2 cellular contexts compared by ENCODE assay signal in the genomic region with DNA sequence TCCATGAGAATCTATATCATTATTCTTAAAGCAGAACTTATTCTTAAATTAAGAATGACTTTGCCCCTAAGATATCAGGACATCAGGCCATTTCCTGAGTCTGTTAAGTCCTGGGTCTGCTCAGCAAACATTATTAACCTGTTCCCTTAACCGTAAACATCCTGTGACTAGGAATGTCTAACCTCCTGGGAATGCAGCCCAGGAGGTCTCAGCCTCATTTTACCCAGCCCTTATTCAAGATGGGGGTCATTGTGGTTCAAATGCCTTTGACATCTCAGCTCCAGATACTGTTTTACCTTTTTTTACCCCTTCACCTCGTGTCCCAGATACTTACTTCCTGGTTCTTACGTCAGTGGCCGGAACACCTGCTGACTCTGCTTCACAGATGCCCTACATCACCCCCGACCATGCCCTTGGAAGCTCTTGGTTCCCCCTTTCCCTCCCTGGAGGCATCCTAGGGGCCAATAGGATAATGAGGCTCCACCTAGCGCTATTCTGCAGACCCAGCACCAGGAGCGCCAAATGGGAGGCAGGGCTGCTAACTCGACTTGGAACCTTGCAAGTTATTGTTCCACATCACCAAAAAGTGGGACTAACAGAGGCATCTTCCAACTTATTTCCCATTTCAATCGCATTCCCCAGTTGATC.
TF ChIP-seq lines count a peak whose summit lies in the region.

No MANE protein-coding gene starts in this region.

TF ChIP-seq in GM23338, 12 proteins besides CTCF, POLR2A, EP300 and RAD21:
- TF ChIP-seq STAT1 (IDR thresholded peaks at IDR 0.05; ENCODE audit: unreplicated experiment) (no peak), CREB1 (CRISPR knock-in tag; IDR thresholded peaks at IDR 0.05; ENCODE audit: low read depth) (no peak), EZH2phosphoT487 (IDR thresholded peaks at IDR 0.05; ENCODE audit: unreplicated experiment) (no peak), POLR2AphosphoS5 (IDR thresholded peaks at IDR 0.05; ENCODE audit: low read depth) (no peak), EZH2 (IDR thresholded peaks at IDR 0.05; ENCODE audit: low read depth, unreplicated experiment) (no peak), JUNB (IDR thresholded peaks at IDR 0.05; ENCODE audit: unreplicated experiment) (no peak), ZNF331 (CRISPR knock-in tag; IDR thresholded peaks at IDR 0.05; ENCODE audit: low read depth) (no peak), ZNF114 (CRISPR knock-in tag; IDR thresholded peaks at IDR 0.05) (no peak), NANOG (IDR thresholded peaks at IDR 0.05; ENCODE audit: borderline replicate concordance) (no peak)
- TF ChIP-seq, protein P1, sequence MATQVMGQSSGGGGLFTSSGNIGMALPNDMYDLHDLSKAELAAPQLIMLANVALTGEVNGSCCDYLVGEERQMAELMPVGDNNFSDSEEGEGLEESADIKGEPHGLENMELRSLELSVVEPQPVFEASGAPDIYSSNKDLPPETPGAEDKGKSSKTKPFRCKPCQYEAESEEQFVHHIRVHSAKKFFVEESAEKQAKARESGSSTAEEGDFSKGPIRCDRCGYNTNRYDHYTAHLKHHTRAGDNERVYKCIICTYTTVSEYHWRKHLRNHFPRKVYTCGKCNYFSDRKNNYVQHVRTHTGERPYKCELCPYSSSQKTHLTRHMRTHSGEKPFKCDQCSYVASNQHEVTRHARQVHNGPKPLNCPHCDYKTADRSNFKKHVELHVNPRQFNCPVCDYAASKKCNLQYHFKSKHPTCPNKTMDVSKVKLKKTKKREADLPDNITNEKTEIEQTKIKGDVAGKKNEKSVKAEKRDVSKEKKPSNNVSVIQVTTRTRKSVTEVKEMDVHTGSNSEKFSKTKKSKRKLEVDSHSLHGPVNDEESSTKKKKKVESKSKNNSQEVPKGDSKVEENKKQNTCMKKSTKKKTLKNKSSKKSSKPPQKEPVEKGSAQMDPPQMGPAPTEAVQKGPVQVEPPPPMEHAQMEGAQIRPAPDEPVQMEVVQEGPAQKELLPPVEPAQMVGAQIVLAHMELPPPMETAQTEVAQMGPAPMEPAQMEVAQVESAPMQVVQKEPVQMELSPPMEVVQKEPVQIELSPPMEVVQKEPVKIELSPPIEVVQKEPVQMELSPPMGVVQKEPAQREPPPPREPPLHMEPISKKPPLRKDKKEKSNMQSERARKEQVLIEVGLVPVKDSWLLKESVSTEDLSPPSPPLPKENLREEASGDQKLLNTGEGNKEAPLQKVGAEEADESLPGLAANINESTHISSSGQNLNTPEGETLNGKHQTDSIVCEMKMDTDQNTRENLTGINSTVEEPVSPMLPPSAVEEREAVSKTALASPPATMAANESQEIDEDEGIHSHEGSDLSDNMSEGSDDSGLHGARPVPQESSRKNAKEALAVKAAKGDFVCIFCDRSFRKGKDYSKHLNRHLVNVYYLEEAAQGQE (IDR thresholded peaks at IDR 0.05; ENCODE audit: unreplicated experiment), result no peak
- TF ChIP-seq, protein P2, sequence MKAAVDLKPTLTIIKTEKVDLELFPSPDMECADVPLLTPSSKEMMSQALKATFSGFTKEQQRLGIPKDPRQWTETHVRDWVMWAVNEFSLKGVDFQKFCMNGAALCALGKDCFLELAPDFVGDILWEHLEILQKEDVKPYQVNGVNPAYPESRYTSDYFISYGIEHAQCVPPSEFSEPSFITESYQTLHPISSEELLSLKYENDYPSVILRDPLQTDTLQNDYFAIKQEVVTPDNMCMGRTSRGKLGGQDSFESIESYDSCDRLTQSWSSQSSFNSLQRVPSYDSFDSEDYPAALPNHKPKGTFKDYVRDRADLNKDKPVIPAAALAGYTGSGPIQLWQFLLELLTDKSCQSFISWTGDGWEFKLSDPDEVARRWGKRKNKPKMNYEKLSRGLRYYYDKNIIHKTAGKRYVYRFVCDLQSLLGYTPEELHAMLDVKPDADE (IDR thresholded peaks at IDR 0.05), result no peak
TF ChIP-seq in GM23338: peak in this region for 0.

TF ChIP-seq in H1, 55 proteins besides CTCF, POLR2A, EP300 and RAD21:
- TF ChIP-seq GTF2F1 (IDR thresholded peaks at IDR 0.05; ENCODE audit: borderline replicate concordance, low read depth, low read length) (no peak), HDAC2 (IDR thresholded peaks at IDR 0.05; ENCODE audit: borderline replicate concordance in 1 of 2, low read depth in 2 of 2, low read length in 2 of 2) (no peak), TBP (IDR thresholded peaks at IDR 0.05; ENCODE audit: low read depth, low read length) (no peak), JUND (IDR thresholded peaks at IDR 0.05; ENCODE audit: low read length) (no peak), RXRA (IDR thresholded peaks at IDR 0.05; ENCODE audit: insufficient read depth, low read depth, low read length) (no peak), TCF12 (IDR thresholded peaks at IDR 0.05; ENCODE audit: low read depth, low read length) (no peak), RBBP5 (IDR thresholded peaks at IDR 0.05; ENCODE audit: borderline replicate concordance, low read depth, low read length) (no peak), SP4 (IDR thresholded peaks at IDR 0.05; ENCODE audit: low read length) (no peak), JUN (IDR thresholded peaks at IDR 0.05; ENCODE audit: low read depth, low read length) (no peak), NRF1 (IDR thresholded peaks at IDR 0.05; ENCODE audit: low read depth, low read length) (no peak), EGR1 (IDR thresholded peaks at IDR 0.05; ENCODE audit: borderline replicate concordance, low read depth, low read length) (no peak)
- TF ChIP-seq, protein P3, sequence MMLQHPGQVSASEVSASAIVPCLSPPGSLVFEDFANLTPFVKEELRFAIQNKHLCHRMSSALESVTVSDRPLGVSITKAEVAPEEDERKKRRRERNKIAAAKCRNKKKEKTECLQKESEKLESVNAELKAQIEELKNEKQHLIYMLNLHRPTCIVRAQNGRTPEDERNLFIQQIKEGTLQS (IDR thresholded peaks at IDR 0.05; ENCODE audit: insufficient read depth, low read depth, low read length), result no peak
- TF ChIP-seq, protein P4, sequence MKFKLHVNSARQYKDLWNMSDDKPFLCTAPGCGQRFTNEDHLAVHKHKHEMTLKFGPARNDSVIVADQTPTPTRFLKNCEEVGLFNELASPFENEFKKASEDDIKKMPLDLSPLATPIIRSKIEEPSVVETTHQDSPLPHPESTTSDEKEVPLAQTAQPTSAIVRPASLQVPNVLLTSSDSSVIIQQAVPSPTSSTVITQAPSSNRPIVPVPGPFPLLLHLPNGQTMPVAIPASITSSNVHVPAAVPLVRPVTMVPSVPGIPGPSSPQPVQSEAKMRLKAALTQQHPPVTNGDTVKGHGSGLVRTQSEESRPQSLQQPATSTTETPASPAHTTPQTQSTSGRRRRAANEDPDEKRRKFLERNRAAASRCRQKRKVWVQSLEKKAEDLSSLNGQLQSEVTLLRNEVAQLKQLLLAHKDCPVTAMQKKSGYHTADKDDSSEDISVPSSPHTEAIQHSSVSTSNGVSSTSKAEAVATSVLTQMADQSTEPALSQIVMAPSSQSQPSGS (IDR thresholded peaks at IDR 0.05; ENCODE audit: low read length), result no peak
